1 cellular context compared by ENCODE assay signal in the genomic region with DNA sequence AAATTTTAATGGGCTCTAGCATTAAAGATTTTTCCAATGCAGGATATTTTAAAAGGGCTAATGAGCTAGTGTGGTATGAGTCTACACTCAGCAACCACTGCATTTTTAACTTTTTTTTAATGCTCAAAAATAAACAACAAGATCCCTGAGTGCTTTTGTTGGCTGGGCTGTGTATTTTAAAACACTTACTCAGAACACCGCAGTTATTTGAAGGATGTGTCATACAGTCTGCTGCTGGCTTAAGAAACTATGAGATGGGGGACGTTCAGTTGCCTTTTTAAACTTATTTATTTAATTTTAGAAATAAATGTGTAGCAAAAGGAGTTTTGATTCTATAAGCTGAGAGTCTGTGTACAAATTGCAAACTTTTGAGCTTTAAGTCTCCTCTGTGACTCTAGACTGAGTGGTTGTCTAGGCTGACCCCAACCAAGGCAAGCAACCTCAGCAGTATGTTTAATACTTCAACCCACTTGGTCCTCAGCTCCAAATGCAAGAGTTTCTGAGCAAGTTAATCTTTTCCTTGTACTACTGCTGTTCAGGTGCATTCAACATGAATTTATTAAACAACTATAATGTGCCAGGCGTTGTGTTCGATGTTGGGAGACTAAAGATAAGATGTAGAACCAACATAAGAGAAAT.
TF ChIP-seq lines count a peak whose summit lies in the region.

No MANE protein-coding gene starts in this region.

TF ChIP-seq in endothelial cell of umbilical vein, 7 proteins besides CTCF, POLR2A, EP300 and RAD21:
- TF ChIP-seq POLR2AphosphoS5 (IDR thresholded peaks at IDR 0.05; ENCODE audit: insufficient read depth, low read depth, low read length), result no peak
- TF ChIP-seq FOS (IDR thresholded peaks at IDR 0.05; ENCODE audit: borderline replicate concordance, insufficient read depth, low read length), result peak; percentile 43
- TF ChIP-seq JUN (IDR thresholded peaks at IDR 0.05; ENCODE audit: borderline replicate concordance, insufficient read depth, insufficient read length, low read depth), result peak; percentile 15
